9 cellular contexts compared by ENCODE assay signal in genomic region chr11:67732045-67732787, GRCh38. TPM values are rescaled to one million over a fixed set of nuclear protein-coding genes. Genes with fewer than 3 reads are reported as not detected.
DNase-seq lines count a peak whose midpoint lies in the region; ATAC-seq and TF ChIP-seq lines count a peak whose summit lies in the region.
"Had no signal": no experiment of that assay in that cellular context is flagged by ENCODE, and none has a peak within 500 bp of the region (broad histone marks: within the 10 kb centered on the region; RNA-seq: fewer than 3 reads in every experiment).

No MANE protein-coding gene starts in this region.

- peaks cover 8% of the 10 kb centered on the region for H3K36me3 Mint-ChIP-seq in glutamatergic neuron (ENCODE audit: unreplicated experiment)
- H3K36me3 Mint-ChIP-seq: IgD-negative memory B cell had no signal

- H3K4me1 Mint-ChIP-seq in glutamatergic neuron (ENCODE audit: low read depth, unreplicated experiment), result peaks cover 3% of the 10 kb centered on the region

- peaks cover 7% of the 10 kb centered on the region; the same call in 1 of the 2 replicates for H3K27me3 ChIP-seq in MG63

- H3K4me3 ChIP-seq in MG63, result no peak overlapping the region

- H3K36me3 ChIP-seq in MG63, result no peaks in the 10 kb centered on the region

- H3K9me3 ChIP-seq in MG63, result no peaks in the 10 kb centered on the region

- no peak overlapping the region for H3K27ac Mint-ChIP-seq in glutamatergic neuron (ENCODE audit: unreplicated experiment)
- H3K27ac Mint-ChIP-seq: IgD-negative memory B cell had no signal

- peak; percentile 23 for DNase-seq in DMS153 (lab: John Stamatoyannopoulos, UW)
- DNase-seq in MG63, result peak; percentile 23
- DNase-seq in activated CD8-positive, alpha-beta memory T cell treated with anti-CD3 and anti-CD28 coated beads, Interleukin-2, amount 50 U/mL, for 48 hours, result peak; percentile 73
- peak; percentile 62 for DNase-seq in glutamatergic neuron
- DNase-seq in stimulated activated CD8-positive, alpha-beta memory T cell treated with anti-CD3 and anti-CD28 coated beads, Interleukin-15, amount 100 ng/mL, for 48 hours (ENCODE audit: low read depth in 2 of 2), result peak; percentile 14 to 34
- no peak for DNase-seq in NCI-H2029 (lab: John Stamatoyannopoulos, UW)
- no peak for DNase-seq in HuH-7 (ENCODE audit: low spot score)

- no peaks in the 10 kb centered on the region for H3K9me3 Mint-ChIP-seq in glutamatergic neuron (ENCODE audit: unreplicated experiment)
- H3K9me3 Mint-ChIP-seq: IgD-negative memory B cell had no signal

- ATAC-seq in GM18868 (IDR thresholded peaks at IDR 0.05; ENCODE audit: unreplicated experiment), result no peak

- peak; percentile 55 for TF ChIP-seq CTCF in glutamatergic neuron (IDR thresholded peaks at IDR 0.05; ENCODE audit: partially characterized antibody, unreplicated experiment)

- peaks cover 2% of the 10 kb centered on the region for H3K27me3 Mint-ChIP-seq in glutamatergic neuron (ENCODE audit: unreplicated experiment)

- H3K4me3 Mint-ChIP-seq in glutamatergic neuron (ENCODE audit: unreplicated experiment), result peak overlapping the region; percentile 72

RNA-seq across cellular contexts. Expression of gene ALDH3B2, which starts 57.8 kb away (rescaled TPM):
- not detected in 2 replicates for total RNA-seq in MG63 (2014; rRNA removed; shearing (Covaris generic); ENCODE audit: low replicate concordance)
- not detected for total RNA-seq in glutamatergic neuron (ENCODE audit: unreplicated experiment)

Comparison
In these comparisons a context has a peak if more than half of its experiments do, and no peak if none do; other contexts are left out.
1. DNase-seq: peak in DMS153 (single experiment), MG63 (single experiment), activated CD8-positive, alpha-beta memory T cell treated with anti-CD3 and anti-CD28 coated beads, Interleukin-2, amount 50 U/mL, for 48 hours (single experiment), glutamatergic neuron (single experiment) and stimulated activated CD8-positive, alpha-beta memory T cell treated with anti-CD3 and anti-CD28 coated beads, Interleukin-15, amount 100 ng/mL, for 48 hours (2 of 2); none in NCI-H2029 (single experiment) and HuH-7 (single experiment).